Comparison of ENCODE assay signal across 9 cellular contexts in the genomic region with DNA sequence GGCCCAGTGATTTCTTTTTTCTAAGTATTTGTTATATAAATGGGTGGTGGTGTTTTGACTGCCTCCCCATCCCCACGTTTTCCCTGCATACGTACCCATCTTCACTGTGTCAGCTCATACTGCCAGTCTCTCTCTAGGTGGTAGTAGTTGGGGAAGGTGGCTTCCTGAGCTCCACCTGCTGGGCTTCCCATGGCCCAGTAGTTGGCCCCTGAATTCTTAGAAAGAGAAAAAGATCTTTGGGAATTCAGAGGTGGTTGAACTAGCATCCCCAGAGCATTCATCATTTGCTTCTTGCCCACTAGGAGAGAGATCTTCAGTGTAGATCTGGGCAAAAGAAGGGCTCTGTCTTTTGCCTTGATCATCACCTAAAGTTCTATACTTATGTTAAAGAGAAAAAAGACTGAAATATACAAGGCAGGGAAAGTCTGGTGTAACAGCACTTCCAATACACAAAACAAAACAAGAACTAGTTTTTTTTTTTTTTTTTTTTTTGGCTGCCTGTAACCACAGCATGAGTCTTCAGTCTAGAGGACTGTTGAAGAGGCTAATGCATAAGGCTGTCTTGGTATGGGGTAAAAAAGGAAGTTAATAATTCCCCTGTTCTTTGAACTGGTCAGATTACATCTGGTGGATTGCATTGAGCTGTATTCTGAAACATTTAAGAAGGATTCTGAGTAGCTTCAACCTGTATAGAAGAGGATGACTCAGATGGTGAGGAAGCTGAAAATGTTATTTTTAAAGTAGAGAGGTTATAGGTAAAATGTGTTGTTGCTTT.
DNase-seq lines count a peak whose midpoint lies in the region; ATAC-seq, FAIRE-seq and TF ChIP-seq lines count a peak whose summit lies in the region.
"Had no signal": no experiment of that assay in that cellular context is flagged by ENCODE, and none has a peak within 500 bp of the region (broad histone marks: within the 10 kb centered on the region; RNA-seq: fewer than 3 reads in every experiment).

No MANE protein-coding gene starts in this region.

- TF ChIP-seq CTCF in GM23338 (conservative IDR thresholded peaks at IDR 0.05; ENCODE audit: low read depth in 2 of 2): peak; percentile 27 to 59

- no peak for TF ChIP-seq POLR2A in GM12892 (IDR thresholded peaks at IDR 0.05; ENCODE audit: low read depth, low read length)

- peak; percentile 96 for ATAC-seq in GM18508 (IDR thresholded peaks at IDR 0.05; ENCODE audit: insufficient read depth, unreplicated experiment)
- peak; percentile 61 for ATAC-seq in GM23338

- H3K4me3 ChIP-seq in GM23338: no peak overlapping the region

- peaks cover 12% of the 10 kb centered on the region for H3K4me1 Mint-ChIP-seq in GM23338

- no peaks in the 10 kb centered on the region for H3K27me3 Mint-ChIP-seq in GM23338 (ENCODE audit: insufficient read depth, low read depth, poor library complexity)
- H3K27me3 Mint-ChIP-seq: activated naive CD4-positive, alpha-beta T cell treated with anti-CD3 and anti-CD28 coated beads, Interleukin-2, amount 50 U/mL, for 24 hours had no signal

- DNase-seq in GM23338 (ENCODE audit: low spot score) (peak; percentile 25), KG1 (lab: John Stamatoyannopoulos, UW) (peak; percentile 58), kidney tubule cell (ENCODE audit: low spot score) (peak; percentile 96), GM12892 (ENCODE audit: insufficient read length) (no peak), cortex of kidney (lab: John Stamatoyannopoulos, UW) (no peak)
- DNase-seq in stimulated activated CD4-positive, alpha-beta T cell treated with anti-CD3 and anti-CD28 coated beads, Interleukin-2, amount 100 ng/mL, for 24 hours: no peak
- no peak for DNase-seq in activated effector memory CD4-positive, alpha-beta T cell treated with Interleukin-2 at 50 U/mL for 16 hours

- no peaks in the 10 kb centered on the region for H4K20me1 ChIP-seq in GM23338 (replicated peaks; ENCODE audit: insufficient read depth)

- H3K79me2 ChIP-seq in GM23338 (replicated peaks; ENCODE audit: insufficient read depth): no peaks in the 10 kb centered on the region

- no peak for FAIRE-seq in GM12892 (lab: Jason Lieb, UNC)

- H3K9me3 Mint-ChIP-seq in GM23338: no peaks in the 10 kb centered on the region
- H3K9me3 Mint-ChIP-seq: activated naive CD4-positive, alpha-beta T cell treated with anti-CD3 and anti-CD28 coated beads, Interleukin-2, amount 50 U/mL, for 24 hours had no signal

- no peaks in the 10 kb centered on the region for H3F3A ChIP-seq in GM23338 (replicated peaks; ENCODE audit: low read depth)

- H3K36me3 Mint-ChIP-seq in GM23338 (ENCODE audit: low read depth): no peaks in the 10 kb centered on the region

- H3K4me2 ChIP-seq in GM23338: no peak overlapping the region

- no peak overlapping the region for H3K27ac ChIP-seq in GM23338 (ENCODE audit: low read depth)

- H2AFZ ChIP-seq in GM23338: no peak overlapping the region

- H3K9me2 ChIP-seq in GM23338 (ENCODE audit: insufficient read depth): no peaks in the 10 kb centered on the region

- H3K36me3 ChIP-seq in GM23338 (ENCODE audit: insufficient read depth): no peaks in the 10 kb centered on the region

- H3K27me3 ChIP-seq in GM23338 (ENCODE audit: insufficient read depth): no peaks in the 10 kb centered on the region

- peaks cover 11% of the 10 kb centered on the region for H3K4me1 ChIP-seq in GM23338 (ENCODE audit: insufficient read depth)

- no peak overlapping the region for H3K27ac Mint-ChIP-seq in GM23338
- H3K27ac Mint-ChIP-seq: activated naive CD4-positive, alpha-beta T cell treated with anti-CD3 and anti-CD28 coated beads, Interleukin-2, amount 50 U/mL, for 24 hours had no signal

- H3K4me3 Mint-ChIP-seq in GM23338: no peak overlapping the region
- H3K4me3 Mint-ChIP-seq: activated naive CD4-positive, alpha-beta T cell treated with anti-CD3 and anti-CD28 coated beads, Interleukin-2, amount 50 U/mL, for 24 hours had no signal

TF ChIP-seq in GM23338, 12 proteins besides CTCF, POLR2A, EP300 and RAD21 (continues in another document):
- TF ChIP-seq ZNF114 (CRISPR knock-in tag; IDR thresholded peaks at IDR 0.05) (no peak), JUNB (IDR thresholded peaks at IDR 0.05; ENCODE audit: unreplicated experiment) (no peak), CREB1 (CRISPR knock-in tag; IDR thresholded peaks at IDR 0.05; ENCODE audit: low read depth) (no peak), NANOG (IDR thresholded peaks at IDR 0.05; ENCODE audit: borderline replicate concordance) (no peak)
- TF ChIP-seq, protein P1, sequence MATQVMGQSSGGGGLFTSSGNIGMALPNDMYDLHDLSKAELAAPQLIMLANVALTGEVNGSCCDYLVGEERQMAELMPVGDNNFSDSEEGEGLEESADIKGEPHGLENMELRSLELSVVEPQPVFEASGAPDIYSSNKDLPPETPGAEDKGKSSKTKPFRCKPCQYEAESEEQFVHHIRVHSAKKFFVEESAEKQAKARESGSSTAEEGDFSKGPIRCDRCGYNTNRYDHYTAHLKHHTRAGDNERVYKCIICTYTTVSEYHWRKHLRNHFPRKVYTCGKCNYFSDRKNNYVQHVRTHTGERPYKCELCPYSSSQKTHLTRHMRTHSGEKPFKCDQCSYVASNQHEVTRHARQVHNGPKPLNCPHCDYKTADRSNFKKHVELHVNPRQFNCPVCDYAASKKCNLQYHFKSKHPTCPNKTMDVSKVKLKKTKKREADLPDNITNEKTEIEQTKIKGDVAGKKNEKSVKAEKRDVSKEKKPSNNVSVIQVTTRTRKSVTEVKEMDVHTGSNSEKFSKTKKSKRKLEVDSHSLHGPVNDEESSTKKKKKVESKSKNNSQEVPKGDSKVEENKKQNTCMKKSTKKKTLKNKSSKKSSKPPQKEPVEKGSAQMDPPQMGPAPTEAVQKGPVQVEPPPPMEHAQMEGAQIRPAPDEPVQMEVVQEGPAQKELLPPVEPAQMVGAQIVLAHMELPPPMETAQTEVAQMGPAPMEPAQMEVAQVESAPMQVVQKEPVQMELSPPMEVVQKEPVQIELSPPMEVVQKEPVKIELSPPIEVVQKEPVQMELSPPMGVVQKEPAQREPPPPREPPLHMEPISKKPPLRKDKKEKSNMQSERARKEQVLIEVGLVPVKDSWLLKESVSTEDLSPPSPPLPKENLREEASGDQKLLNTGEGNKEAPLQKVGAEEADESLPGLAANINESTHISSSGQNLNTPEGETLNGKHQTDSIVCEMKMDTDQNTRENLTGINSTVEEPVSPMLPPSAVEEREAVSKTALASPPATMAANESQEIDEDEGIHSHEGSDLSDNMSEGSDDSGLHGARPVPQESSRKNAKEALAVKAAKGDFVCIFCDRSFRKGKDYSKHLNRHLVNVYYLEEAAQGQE (IDR thresholded peaks at IDR 0.05; ENCODE audit: unreplicated experiment): no peak
- TF ChIP-seq, protein P2, sequence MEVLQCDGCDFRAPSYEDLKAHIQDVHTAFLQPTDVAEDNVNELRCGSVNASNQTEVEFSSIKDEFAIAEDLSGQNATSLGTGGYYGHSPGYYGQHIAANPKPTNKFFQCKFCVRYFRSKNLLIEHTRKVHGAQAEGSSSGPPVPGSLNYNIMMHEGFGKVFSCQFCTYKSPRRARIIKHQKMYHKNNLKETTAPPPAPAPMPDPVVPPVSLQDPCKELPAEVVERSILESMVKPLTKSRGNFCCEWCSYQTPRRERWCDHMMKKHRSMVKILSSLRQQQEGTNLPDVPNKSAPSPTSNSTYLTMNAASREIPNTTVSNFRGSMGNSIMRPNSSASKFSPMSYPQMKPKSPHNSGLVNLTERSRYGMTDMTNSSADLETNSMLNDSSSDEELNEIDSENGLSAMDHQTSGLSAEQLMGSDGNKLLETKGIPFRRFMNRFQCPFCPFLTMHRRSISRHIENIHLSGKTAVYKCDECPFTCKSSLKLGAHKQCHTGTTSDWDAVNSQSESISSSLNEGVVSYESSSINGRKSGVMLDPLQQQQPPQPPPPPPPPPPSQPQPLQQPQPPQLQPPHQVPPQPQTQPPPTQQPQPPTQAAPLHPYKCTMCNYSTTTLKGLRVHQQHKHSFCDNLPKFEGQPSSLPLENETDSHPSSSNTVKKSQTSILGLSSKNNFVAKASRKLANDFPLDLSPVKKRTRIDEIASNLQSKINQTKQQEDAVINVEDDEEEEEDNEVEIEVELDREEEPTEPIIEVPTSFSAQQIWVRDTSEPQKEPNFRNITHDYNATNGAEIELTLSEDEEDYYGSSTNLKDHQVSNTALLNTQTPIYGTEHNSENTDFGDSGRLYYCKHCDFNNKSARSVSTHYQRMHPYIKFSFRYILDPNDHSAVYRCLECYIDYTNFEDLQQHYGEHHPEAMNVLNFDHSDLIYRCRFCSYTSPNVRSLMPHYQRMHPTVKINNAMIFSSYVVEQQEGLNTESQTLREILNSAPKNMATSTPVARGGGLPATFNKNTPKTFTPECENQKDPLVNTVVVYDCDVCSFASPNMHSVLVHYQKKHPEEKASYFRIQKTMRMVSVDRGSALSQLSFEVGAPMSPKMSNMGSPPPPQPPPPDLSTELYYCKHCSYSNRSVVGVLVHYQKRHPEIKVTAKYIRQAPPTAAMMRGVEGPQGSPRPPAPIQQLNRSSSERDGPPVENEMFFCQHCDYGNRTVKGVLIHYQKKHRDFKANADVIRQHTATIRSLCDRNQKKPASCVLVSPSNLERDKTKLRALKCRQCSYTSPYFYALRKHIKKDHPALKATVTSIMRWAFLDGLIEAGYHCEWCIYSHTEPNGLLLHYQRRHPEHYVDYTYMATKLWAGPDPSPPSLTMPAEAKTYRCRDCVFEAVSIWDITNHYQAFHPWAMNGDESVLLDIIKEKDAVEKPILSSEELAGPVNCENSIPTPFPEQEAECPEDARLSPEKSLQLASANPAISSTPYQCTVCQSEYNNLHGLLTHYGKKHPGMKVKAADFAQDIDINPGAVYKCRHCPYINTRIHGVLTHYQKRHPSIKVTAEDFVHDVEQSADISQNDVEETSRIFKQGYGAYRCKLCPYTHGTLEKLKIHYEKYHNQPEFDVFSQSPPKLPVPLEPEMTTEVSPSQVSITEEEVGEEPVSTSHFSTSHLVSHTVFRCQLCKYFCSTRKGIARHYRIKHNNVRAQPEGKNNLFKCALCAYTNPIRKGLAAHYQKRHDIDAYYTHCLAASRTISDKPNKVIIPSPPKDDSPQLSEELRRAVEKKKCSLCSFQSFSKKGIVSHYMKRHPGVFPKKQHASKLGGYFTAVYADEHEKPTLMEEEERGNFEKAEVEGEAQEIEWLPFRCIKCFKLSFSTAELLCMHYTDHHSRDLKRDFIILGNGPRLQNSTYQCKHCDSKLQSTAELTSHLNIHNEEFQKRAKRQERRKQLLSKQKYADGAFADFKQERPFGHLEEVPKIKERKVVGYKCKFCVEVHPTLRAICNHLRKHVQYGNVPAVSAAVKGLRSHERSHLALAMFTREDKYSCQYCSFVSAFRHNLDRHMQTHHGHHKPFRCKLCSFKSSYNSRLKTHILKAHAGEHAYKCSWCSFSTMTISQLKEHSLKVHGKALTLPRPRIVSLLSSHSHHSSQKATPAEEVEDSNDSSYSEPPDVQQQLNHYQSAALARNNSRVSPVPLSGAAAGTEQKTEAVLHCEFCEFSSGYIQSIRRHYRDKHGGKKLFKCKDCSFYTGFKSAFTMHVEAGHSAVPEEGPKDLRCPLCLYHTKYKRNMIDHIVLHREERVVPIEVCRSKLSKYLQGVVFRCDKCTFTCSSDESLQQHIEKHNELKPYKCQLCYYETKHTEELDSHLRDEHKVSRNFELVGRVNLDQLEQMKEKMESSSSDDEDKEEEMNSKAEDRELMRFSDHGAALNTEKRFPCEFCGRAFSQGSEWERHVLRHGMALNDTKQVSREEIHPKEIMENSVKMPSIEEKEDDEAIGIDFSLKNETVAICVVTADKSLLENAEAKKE (CRISPR knock-in tag; IDR thresholded peaks at IDR 0.05): no peak

Comparison
In these comparisons a context has a peak if more than half of its experiments do, and no peak if none do; other contexts are left out.
1. DNase-seq: peak in GM23338 (single experiment), KG1 (single experiment) and kidney tubule cell (single experiment); none in stimulated activated CD4-positive, alpha-beta T cell treated with anti-CD3 and anti-CD28 coated beads, Interleukin-2, amount 100 ng/mL, for 24 hours (0 of 2), activated effector memory CD4-positive, alpha-beta T cell treated with Interleukin-2 at 50 U/mL for 16 hours (single experiment), GM12892 (single experiment) and cortex of kidney (single experiment).